1 cellular context compared by ENCODE assay signal in the genomic region with DNA sequence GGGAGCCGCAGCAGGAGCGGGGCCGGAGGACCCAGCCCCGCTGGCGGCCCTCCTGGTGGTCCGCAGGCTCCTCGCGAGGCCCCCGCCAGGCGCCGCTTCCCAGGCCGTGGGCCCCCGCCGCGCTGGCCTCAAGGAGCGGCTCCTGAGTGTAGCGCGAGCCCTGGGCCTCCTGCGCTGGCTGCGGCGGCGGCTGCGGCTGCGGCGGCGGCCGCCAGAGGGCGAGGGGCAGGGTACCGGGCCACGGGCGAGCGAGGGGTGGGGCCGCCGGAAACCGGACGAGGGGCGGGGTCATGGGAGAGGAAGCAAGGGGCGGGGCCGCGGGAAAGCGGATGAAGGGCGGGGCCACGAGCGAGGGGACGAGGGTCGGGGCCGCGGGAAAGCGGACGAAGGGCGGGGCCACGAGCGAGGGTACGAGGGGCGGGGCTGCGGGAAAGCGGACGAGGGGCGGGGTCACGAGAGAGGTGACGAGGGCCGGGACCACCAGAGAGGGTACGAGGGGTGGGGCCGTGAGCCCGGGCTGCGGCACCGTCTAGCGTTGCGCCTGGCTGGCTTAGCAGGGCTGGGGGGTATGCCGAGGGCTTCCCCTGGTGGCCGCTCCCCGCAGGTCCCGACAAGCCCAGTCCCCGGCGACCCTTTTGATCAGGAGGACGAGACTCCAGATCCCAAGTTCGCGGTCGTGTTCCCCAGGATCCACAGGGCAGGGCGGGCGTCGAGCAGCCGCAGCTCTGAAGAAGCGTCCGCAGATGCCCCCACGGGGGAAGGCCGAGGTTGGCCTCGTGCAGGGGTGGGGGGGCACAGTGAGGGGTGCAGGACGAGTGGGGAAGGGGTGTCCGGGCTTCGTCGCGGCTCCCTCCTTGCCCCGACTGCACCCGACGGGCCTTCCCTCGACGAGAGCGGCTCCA.
A peak's percentile ranks its signal among the peaks of the same experiment; 100 is the strongest.
TF ChIP-seq lines count a peak whose summit lies in the region.

No MANE protein-coding gene starts in this region.

TF ChIP-seq in WTC11, 78 proteins besides CTCF, POLR2A, EP300 and RAD21 (continued from another document):
- TF ChIP-seq ZNF232 (CRISPR knock-in tag; IDR thresholded peaks at IDR 0.05) (no peak), JAZF1 (CRISPR knock-in tag; IDR thresholded peaks at IDR 0.05) (no peak), ZSCAN18 (CRISPR knock-in tag; IDR thresholded peaks at IDR 0.05) (no peak), FOXJ3 (CRISPR knock-in tag; IDR thresholded peaks at IDR 0.05; ENCODE audit: borderline replicate concordance) (no peak), FOXP4 (CRISPR knock-in tag; IDR thresholded peaks at IDR 0.05) (peak; percentile 16; the same call in 1 of the 2 replicates), SOX15 (CRISPR knock-in tag; IDR thresholded peaks at IDR 0.05) (no peak), ZBTB21 (CRISPR knock-in tag; IDR thresholded peaks at IDR 0.05; ENCODE audit: borderline replicate concordance) (no peak), MLX (CRISPR knock-in tag; IDR thresholded peaks at IDR 0.05) (0 out of 2 replicates have a peak, but pooled peaks have one; percentile 7), SP1 (CRISPR knock-in tag; conservative IDR thresholded peaks at IDR 0.05) (peak; percentile 78), EMX1 (CRISPR knock-in tag; IDR thresholded peaks at IDR 0.05) (no peak), ZNF317 (CRISPR knock-in tag; IDR thresholded peaks at IDR 0.05; ENCODE audit: borderline replicate concordance, low read depth) (no peak), GRHL2 (CRISPR knock-in tag; IDR thresholded peaks at IDR 0.05; ENCODE audit: insufficient replicate concordance, severe bottlenecking) (no peak), PREB (CRISPR knock-in tag; IDR thresholded peaks at IDR 0.05; ENCODE audit: borderline replicate concordance) (no peak), NFATC4 (CRISPR knock-in tag; IDR thresholded peaks at IDR 0.05) (no peak), SMAD4 (CRISPR knock-in tag; IDR thresholded peaks at IDR 0.05) (no peak), PRRX2 (CRISPR knock-in tag; IDR thresholded peaks at IDR 0.05) (no peak), ZNF671 (CRISPR knock-in tag; IDR thresholded peaks at IDR 0.05) (no peak), ZBTB43 (CRISPR knock-in tag; IDR thresholded peaks at IDR 0.05) (peak; percentile 76; the same call in 1 of the 2 replicates)
- TF ChIP-seq, protein P1, sequence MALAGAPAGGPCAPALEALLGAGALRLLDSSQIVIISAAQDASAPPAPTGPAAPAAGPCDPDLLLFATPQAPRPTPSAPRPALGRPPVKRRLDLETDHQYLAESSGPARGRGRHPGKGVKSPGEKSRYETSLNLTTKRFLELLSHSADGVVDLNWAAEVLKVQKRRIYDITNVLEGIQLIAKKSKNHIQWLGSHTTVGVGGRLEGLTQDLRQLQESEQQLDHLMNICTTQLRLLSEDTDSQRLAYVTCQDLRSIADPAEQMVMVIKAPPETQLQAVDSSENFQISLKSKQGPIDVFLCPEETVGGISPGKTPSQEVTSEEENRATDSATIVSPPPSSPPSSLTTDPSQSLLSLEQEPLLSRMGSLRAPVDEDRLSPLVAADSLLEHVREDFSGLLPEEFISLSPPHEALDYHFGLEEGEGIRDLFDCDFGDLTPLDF (CRISPR knock-in tag; IDR thresholded peaks at IDR 0.05), result no peak
- TF ChIP-seq, protein P2, sequence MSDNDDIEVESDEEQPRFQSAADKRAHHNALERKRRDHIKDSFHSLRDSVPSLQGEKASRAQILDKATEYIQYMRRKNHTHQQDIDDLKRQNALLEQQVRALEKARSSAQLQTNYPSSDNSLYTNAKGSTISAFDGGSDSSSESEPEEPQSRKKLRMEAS (CRISPR knock-in tag; IDR thresholded peaks at IDR 0.05), result no peak; the same call in 1 of the 2 replicates
- TF ChIP-seq, protein P3, sequence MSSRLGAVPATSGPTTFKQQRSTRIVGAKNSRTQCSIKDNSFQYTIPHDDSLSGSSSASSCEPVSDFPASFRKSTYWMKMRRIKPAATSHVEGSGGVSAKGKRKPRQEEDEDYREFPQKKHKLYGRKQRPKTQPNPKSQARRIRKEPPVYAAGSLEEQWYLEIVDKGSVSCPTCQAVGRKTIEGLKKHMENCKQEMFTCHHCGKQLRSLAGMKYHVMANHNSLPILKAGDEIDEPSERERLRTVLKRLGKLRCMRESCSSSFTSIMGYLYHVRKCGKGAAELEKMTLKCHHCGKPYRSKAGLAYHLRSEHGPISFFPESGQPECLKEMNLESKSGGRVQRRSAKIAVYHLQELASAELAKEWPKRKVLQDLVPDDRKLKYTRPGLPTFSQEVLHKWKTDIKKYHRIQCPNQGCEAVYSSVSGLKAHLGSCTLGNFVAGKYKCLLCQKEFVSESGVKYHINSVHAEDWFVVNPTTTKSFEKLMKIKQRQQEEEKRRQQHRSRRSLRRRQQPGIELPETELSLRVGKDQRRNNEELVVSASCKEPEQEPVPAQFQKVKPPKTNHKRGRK (CRISPR knock-in tag; IDR thresholded peaks at IDR 0.05; ENCODE audit: borderline replicate concordance), result no peak
- TF ChIP-seq, protein P4, sequence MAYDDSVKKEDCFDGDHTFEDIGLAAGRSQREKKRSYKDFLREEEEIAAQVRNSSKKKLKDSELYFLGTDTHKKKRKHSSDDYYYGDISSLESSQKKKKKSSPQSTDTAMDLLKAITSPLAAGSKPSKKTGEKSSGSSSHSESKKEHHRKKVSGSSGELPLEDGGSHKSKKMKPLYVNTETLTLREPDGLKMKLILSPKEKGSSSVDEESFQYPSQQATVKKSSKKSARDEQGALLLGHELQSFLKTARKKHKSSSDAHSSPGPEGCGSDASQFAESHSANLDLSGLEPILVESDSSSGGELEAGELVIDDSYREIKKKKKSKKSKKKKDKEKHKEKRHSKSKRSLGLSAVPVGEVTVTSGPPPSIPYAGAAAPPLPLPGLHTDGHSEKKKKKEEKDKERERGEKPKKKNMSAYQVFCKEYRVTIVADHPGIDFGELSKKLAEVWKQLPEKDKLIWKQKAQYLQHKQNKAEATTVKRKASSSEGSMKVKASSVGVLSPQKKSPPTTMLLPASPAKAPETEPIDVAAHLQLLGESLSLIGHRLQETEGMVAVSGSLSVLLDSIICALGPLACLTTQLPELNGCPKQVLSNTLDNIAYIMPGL (CRISPR knock-in tag; IDR thresholded peaks at IDR 0.05), result peak; percentile 40; the same call in 1 of the 2 replicates
